In genomic region chr20:57482796-57483195, GRCh38 we compare ENCODE assay signal across 16 cellular contexts. TPM values are rescaled to one million over a fixed set of nuclear protein-coding genes. Genes with fewer than 3 reads are reported as not detected.
"Had no signal": no experiment of that assay in that cellular context is flagged by ENCODE, and none has a peak within 500 bp of the region (broad histone marks: within the 10 kb centered on the region; RNA-seq: fewer than 3 reads in every experiment).

No MANE protein-coding gene starts in this region.

- H3K9ac ChIP-seq: parathyroid adenoma had no signal

- H3K4me3 ChIP-seq: left lung, tibial nerve had no signal

- H3K79me2 ChIP-seq: parathyroid adenoma had no signal

- H3K4me1 ChIP-seq: parathyroid adenoma had no signal

- H3K36me3 ChIP-seq: left lung, tibial nerve had no signal

- DNase-seq: activated CD4-positive, alpha-beta T cell treated with anti-CD3 and anti-CD28 coated beads for 36 hours; activated CD8-positive, alpha-beta T cell treated with anti-CD3 and anti-CD28 coated beads for 36 hours; left lung; mesenchymal stem cell; small intestine; T1000 had no signal

- H3K27ac ChIP-seq: left lung, parathyroid adenoma, tibial nerve, VCaP had no signal

- FAIRE-seq: endometrium, small intestine had no signal

- H2AFZ ChIP-seq: parathyroid adenoma had no signal

- ATAC-seq: activated CD4-positive, alpha-beta T cell treated with anti-CD3 and anti-CD28 coated beads for 36 hours; activated CD8-positive, alpha-beta T cell treated with anti-CD3 and anti-CD28 coated beads for 36 hours; esophagus mucosa; left lung; stimulated activated effector memory CD8-positive, alpha-beta T cell treated with anti-CD3 and anti-CD28 coated beads, Interleukin-12 subunit alpha, Interleukin-12 subunit beta, amount 100 ng/mL, for 72 hours; T-cell had no signal

- H3K9me3 ChIP-seq: left lung, tibial nerve had no signal

RNA-seq across cellular contexts. Expression of gene CTCFL, which starts 42.1 kb away (rescaled TPM):
- total RNA-seq: activated CD4-positive, alpha-beta T cell treated with anti-CD3 and anti-CD28 coated beads for 36 hours; activated CD8-positive, alpha-beta T cell treated with anti-CD3 and anti-CD28 coated beads for 36 hours; activated T-helper 2 cell treated with anti-CD3 and anti-CD28 coated beads, Interferon-gamma antibody, Interleukin-2, Interleukin-4, amounts not matched to agents 10 μg/mL and 5 μg/mL and 100 μg/mL, durations not matched to agents 14 hours and 24 hours and 36 hours; dermis microvascular lymphatic vessel endothelial cell; esophagus mucosa; fibroblast of villous mesenchyme; left lung; tibial nerve had no signal
